In the genomic region with DNA sequence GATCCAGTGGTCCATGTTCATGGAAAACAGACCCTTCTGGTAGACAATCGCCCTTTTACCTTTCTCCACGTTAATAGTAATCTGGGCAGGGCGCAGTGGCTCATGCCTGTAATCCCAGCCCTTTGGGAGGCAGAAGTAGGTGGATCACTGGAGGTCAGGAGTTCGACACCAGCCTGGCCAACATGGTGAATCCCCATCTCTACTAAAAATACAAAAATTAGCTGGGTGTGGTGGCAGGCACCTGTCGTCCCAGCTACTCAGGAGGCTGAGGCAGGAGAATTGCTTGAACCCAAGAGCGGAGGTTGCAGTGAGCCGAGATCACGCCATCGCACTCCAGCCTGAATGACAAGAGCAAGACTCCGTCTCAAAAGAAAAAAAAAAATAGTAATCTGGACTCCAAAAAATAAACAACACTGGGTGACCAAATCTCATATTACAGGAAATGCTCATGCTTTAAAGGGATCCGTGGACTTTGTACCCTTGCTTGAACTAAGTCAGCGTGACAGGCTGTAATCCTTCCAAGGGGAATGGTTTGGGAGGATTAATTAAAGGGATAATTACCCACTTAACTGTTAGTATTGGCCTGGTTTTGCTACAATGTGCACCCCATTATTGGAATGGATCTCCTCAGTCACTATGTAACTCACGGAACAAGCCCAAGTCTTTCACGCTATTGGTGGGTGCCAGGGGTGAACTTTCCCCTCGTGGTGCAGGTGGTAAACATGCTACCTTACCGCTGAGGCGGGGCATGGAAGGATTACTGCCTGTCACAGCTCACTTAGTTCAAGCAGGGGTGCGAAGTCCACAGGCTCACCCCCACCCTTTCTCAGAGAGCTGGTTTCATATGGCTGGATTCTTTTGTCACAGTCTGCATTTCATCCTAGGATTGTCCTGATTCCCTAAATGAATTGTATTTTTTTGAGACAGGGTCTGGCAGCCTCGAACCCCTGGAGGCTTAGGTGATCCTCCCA, we compare ENCODE assay signal across 16 cellular contexts. TPM values are rescaled to one million over a fixed set of nuclear protein-coding genes. Genes with fewer than 3 reads are reported as not detected.
DNase-seq lines count a peak whose midpoint lies in the region; FAIRE-seq and TF ChIP-seq lines count a peak whose summit lies in the region.
"Had no signal": no experiment of that assay in that cellular context is flagged by ENCODE, and none has a peak within 500 bp of the region (broad histone marks: within the 10 kb centered on the region; RNA-seq: fewer than 3 reads in every experiment).

No MANE protein-coding gene starts in this region.

- no peaks in the 10 kb centered on the region for H3K36me3 ChIP-seq in CD8-positive, alpha-beta memory T cell (ENCODE audit: insufficient read depth, low read length)
- H3K36me3 ChIP-seq in vagina = no peaks in the 10 kb centered on the region
- H3K36me3 ChIP-seq: breast epithelium, gastrocnemius medialis had no signal

- CTCF ChIA-PET in CD8-positive, alpha-beta memory T cell (lab: Charles Lee) = no interaction called here

- peak overlapping the region in 1 of 8 donors; percentile 38 for H3K27ac Mint-ChIP-seq in CD8-positive, alpha-beta memory T cell
- H3K27ac Mint-ChIP-seq: activated CD8-positive, alpha-beta memory T cell treated with anti-CD3 and anti-CD28 coated beads, Interleukin-2, amount 10 ng/mL, durations not matched to agents 7 days and 5 days; stimulated activated naive CD8-positive, alpha-beta T cell treated with anti-CD3 and anti-CD28 coated beads, Interleukin-15, amount 100 ng/mL, for 72 hours had no signal

- POLR2A ChIA-PET in CD8-positive, alpha-beta memory T cell (lab: Charles Lee) = no interaction called here

- no peak for TF ChIP-seq POLR2A in vagina (IDR thresholded peaks at IDR 0.05)

- H3K27me3 ChIP-seq in CD8-positive, alpha-beta memory T cell (ENCODE audit: insufficient read depth, low read length, poor library complexity, severe bottlenecking) = no peaks in the 10 kb centered on the region
- H3K27me3 ChIP-seq in vagina = no peaks in the 10 kb centered on the region
- H3K27me3 ChIP-seq: breast epithelium, gastrocnemius medialis had no signal

- H3K9me3 ChIP-seq in CD8-positive, alpha-beta memory T cell (ENCODE audit: low read length) = no peaks in the 10 kb centered on the region
- no peaks in the 10 kb centered on the region for H3K9me3 ChIP-seq in vagina
- H3K9me3 ChIP-seq: breast epithelium, gastrocnemius medialis had no signal

- H3K9me3 Mint-ChIP-seq in CD8-positive, alpha-beta memory T cell = no peaks in the 10 kb centered on the region
- H3K9me3 Mint-ChIP-seq: naive thymus-derived CD8-positive, alpha-beta T cell; stimulated activated naive CD8-positive, alpha-beta T cell treated with anti-CD3 and anti-CD28 coated beads, Interleukin-15, amount 100 ng/mL, for 72 hours had no signal

- no peak overlapping the region for H3K4me3 Mint-ChIP-seq in CD8-positive, alpha-beta memory T cell
- H3K4me3 Mint-ChIP-seq: activated CD8-positive, alpha-beta memory T cell treated with anti-CD3 and anti-CD28 coated beads, Interleukin-2, amount 10 ng/mL, durations not matched to agents 7 days and 5 days; naive thymus-derived CD8-positive, alpha-beta T cell; stimulated activated naive CD8-positive, alpha-beta T cell treated with anti-CD3 and anti-CD28 coated beads, Interleukin-15, amount 100 ng/mL, for 72 hours had no signal

- H3K36me3 Mint-ChIP-seq in CD8-positive, alpha-beta memory T cell = peaks cover 5 to 27% (median 11%) of the 10 kb centered on the region in 3 donors

- peaks cover 0 to 13% (median 9%) of the 10 kb centered on the region in 3 donors for H3K4me1 Mint-ChIP-seq in CD8-positive, alpha-beta memory T cell

- no peaks in the 10 kb centered on the region for H3K4me1 ChIP-seq in CD8-positive, alpha-beta memory T cell (ENCODE audit: insufficient read depth, low read length)
- H3K4me1 ChIP-seq in vagina = no peaks in the 10 kb centered on the region
- H3K4me1 ChIP-seq: breast epithelium, gastrocnemius medialis had no signal

- no peaks in the 10 kb centered on the region for H3K27me3 Mint-ChIP-seq in CD8-positive, alpha-beta memory T cell
- H3K27me3 Mint-ChIP-seq: activated CD8-positive, alpha-beta memory T cell treated with anti-CD3 and anti-CD28 coated beads, Interleukin-2, amount 10 ng/mL, durations not matched to agents 7 days and 5 days; naive thymus-derived CD8-positive, alpha-beta T cell; stimulated activated naive CD8-positive, alpha-beta T cell treated with anti-CD3 and anti-CD28 coated beads, Interleukin-15, amount 100 ng/mL, for 72 hours had no signal

- TF ChIP-seq CTCF in retinal pigment epithelial cell (conservative IDR thresholded peaks at IDR 0.05; ENCODE audit: low read depth, low read length) = no peak
- TF ChIP-seq CTCF in vagina (IDR thresholded peaks at IDR 0.05) = no peak

- no peak overlapping the region for H3K4me3 ChIP-seq in retinal pigment epithelial cell (ENCODE audit: low read length)
- no peak overlapping the region for H3K4me3 ChIP-seq in CD8-positive, alpha-beta memory T cell (ENCODE audit: low read length)
- no peak overlapping the region for H3K4me3 ChIP-seq in vagina
- H3K4me3 ChIP-seq: breast epithelium, gastrocnemius medialis, K562 had no signal

- DNase-seq in HCEC 1CT = peak; percentile 7
- DNase-seq in NCI-H82 (lab: John Stamatoyannopoulos, UW) = peak; percentile 86
- peak; percentile 74 for DNase-seq in retinal pigment epithelial cell (ENCODE audit: low read depth)
- no peak for DNase-seq in CD8-positive, alpha-beta memory T cell
- DNase-seq in Ammon's horn (ENCODE audit: low spot score) = no peak
- no peak for DNase-seq in vagina (ENCODE audit: extremely low spot score in 2 of 2)
- DNase-seq: activated CD8-positive, alpha-beta memory T cell treated with anti-CD3 and anti-CD28 coated beads, Interleukin-2, amount 10 ng/mL, durations not matched to agents 7 days and 5 days; activated naive CD4-positive, alpha-beta T cell; gastrocnemius medialis; naive thymus-derived CD8-positive, alpha-beta T cell; NCI-H1436 treated with DMSO at 0.1 percent for 48 hours; SHP77 treated with DMSO at 0.1 percent for 48 hours; stimulated activated naive CD8-positive, alpha-beta T cell treated with anti-CD3 and anti-CD28 coated beads, Interleukin-15, amount 100 ng/mL, for 72 hours had no signal

- H3K27ac ChIP-seq in CD8-positive, alpha-beta memory T cell (ENCODE audit: low read depth, low read length) = no peak overlapping the region
- no peak overlapping the region for H3K27ac ChIP-seq in vagina
- H3K27ac ChIP-seq: breast epithelium, gastrocnemius medialis had no signal

- intact Hi-C loops in vagina (cut with DNase I) = no loop called here

- peak; percentile 61 for FAIRE-seq in islet of Langerhans (lab: Jason Lieb, UNC)

RNA-seq across cellular contexts. Expression of a gene that starts 36.7 kb away (rescaled TPM):
- total RNA-seq in CD8-positive, alpha-beta memory T cell = under 1 TPM in 1 of 2 experiments, not detected in 1; 0.13 TPM
- not detected for polyA plus RNA-seq in CD8-positive, alpha-beta memory T cell
- total RNA-seq in vagina = not detected
- total RNA-seq: breast epithelium; K562; naive thymus-derived CD8-positive, alpha-beta T cell had no signal
- polyA plus RNA-seq: K562; naive thymus-derived CD8-positive, alpha-beta T cell had no signal

Comparison
In these comparisons a context has a peak if more than half of its experiments do, and no peak if none do; other contexts are left out.
1. DNase-seq: peak in HCEC 1CT (single experiment), NCI-H82 (single experiment) and retinal pigment epithelial cell (single experiment); none in CD8-positive, alpha-beta memory T cell (0 of 5), Ammon's horn (single experiment) and vagina (0 of 2).